Comparison of ENCODE assay signal across 11 cellular contexts in the genomic region with DNA sequence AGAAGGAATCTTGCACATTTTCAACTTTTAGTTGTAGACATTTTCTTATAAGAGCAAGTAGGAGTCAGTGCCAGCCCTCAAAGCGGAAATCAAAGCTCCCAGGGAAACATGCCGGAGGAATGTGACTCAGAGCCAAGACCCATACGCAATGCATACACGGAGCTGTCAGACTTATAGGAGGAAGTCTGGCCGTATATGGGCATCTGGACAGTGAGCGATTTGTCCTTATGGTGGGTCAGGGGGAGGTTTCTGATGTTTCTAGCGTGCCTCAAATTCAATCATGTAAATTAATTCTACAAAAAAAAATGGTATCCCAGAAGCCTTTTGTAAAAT. TPM values are rescaled to one million over a fixed set of nuclear protein-coding genes. Genes with fewer than 3 reads are reported as not detected.
A peak's percentile ranks its signal among the peaks of the same experiment; 100 is the strongest.
DNase-seq lines count a peak whose midpoint lies in the region; ATAC-seq and TF ChIP-seq lines count a peak whose summit lies in the region.
"Had no signal": no experiment of that assay in that cellular context is flagged by ENCODE, and none has a peak within 500 bp of the region (broad histone marks: within the 10 kb centered on the region; RNA-seq: fewer than 3 reads in every experiment).

No MANE protein-coding gene starts in this region.

- no peaks in the 10 kb centered on the region for H3K27me3 ChIP-seq in stomach smooth muscle (ENCODE audit: control insufficient read depth in 1 of 2, insufficient read depth in 2 of 2, low read length in 2 of 2)

- H3K27ac ChIP-seq in stomach smooth muscle (ENCODE audit: low read length): peak overlapping the region; percentile 37

- peak overlapping the region in 1 of 2 donors; percentile 64 for H3K4me3 ChIP-seq in stomach smooth muscle (ENCODE audit: low read length in 2 of 2)

- H3K9ac ChIP-seq in stomach smooth muscle (ENCODE audit: low read length in 2 of 2): peak overlapping the region; percentile 21 to 24

- no peaks in the 10 kb centered on the region for H3K36me3 ChIP-seq in stomach smooth muscle (ENCODE audit: control insufficient read depth in 2 of 2, insufficient read depth in 2 of 2, low read length in 2 of 2)

- TF ChIP-seq POLR2A in GM18505 (IDR thresholded peaks at IDR 0.05; ENCODE audit: borderline replicate concordance, extremely low read depth, insufficient read depth, insufficient read length): no peak

- H3K4me1 ChIP-seq in stomach smooth muscle (ENCODE audit: control insufficient read depth, insufficient read depth, low read length): peaks cover 16% of the 10 kb centered on the region

- DNase-seq in HT1080 (ENCODE audit: low read depth): peak; percentile 95
- DNase-seq in astrocyte of the hippocampus (ENCODE audit: low read depth, low spot score): peak; percentile 97
- peak; percentile 86 for DNase-seq in islet precursor cell
- DNase-seq in hypothalamus (lab: John Stamatoyannopoulos, UW): no peak
- DNase-seq in CD1c-positive myeloid dendritic cell (ENCODE audit: extremely low spot score): no peak
- DNase-seq in activated gamma-delta T cell (lab: John Stamatoyannopoulos, UW): no peak
- DNase-seq: Karpas-422 had no signal

- ATAC-seq in GM18505 (IDR thresholded peaks at IDR 0.05; ENCODE audit: unreplicated experiment): no peak
- ATAC-seq: stimulated activated memory B cell treated with anti-CD40 and anti-IgM and Interleukin-4, amounts not matched to agents 10 μg/mL and 1 μg/mL and 100 μg/mL, for 72 hours had no signal

- no peaks in the 10 kb centered on the region for H3K9me3 ChIP-seq in stomach smooth muscle (ENCODE audit: control insufficient read depth in 2 of 2, low read length in 2 of 2)

RNA-seq across cellular contexts. Expression of gene CCN2, which starts 3.6 kb away (rescaled TPM):
- 25.7 and 41.6 TPM in 2 replicates for total RNA-seq in HT1080 (2014; rRNA removed; shearing (Covaris generic))
- polyA plus RNA-seq in HT1080 (2015; cell fraction: cytosol; rRNA removed): 411 and 567 TPM in 2 replicates
- polyA plus RNA-seq in HT1080 (2015; cell fraction: nucleus; rRNA removed): 1,331 and 1,345 TPM in 2 replicates
- total RNA-seq: activated CD8-positive, alpha-beta memory T cell treated with anti-CD3 and anti-CD28 coated beads for 36 hours had no signal

Comparison
In these comparisons a context has a peak if more than half of its experiments do, and no peak if none do; other contexts are left out.
1. DNase-seq: peak in HT1080 (single experiment), astrocyte of the hippocampus (single experiment) and islet precursor cell (single experiment); none in hypothalamus (0 of 51), CD1c-positive myeloid dendritic cell (single experiment) and activated gamma-delta T cell (single experiment).